ENCODE assay signal across 1 cellular context in genomic region chr5:136963521-136963920, GRCh38.
TF ChIP-seq lines count a peak whose summit lies in the region.

No MANE protein-coding gene starts in this region.

TF ChIP-seq in GM23338, 12 proteins besides CTCF, POLR2A, EP300 and RAD21:
- TF ChIP-seq, protein P1, sequence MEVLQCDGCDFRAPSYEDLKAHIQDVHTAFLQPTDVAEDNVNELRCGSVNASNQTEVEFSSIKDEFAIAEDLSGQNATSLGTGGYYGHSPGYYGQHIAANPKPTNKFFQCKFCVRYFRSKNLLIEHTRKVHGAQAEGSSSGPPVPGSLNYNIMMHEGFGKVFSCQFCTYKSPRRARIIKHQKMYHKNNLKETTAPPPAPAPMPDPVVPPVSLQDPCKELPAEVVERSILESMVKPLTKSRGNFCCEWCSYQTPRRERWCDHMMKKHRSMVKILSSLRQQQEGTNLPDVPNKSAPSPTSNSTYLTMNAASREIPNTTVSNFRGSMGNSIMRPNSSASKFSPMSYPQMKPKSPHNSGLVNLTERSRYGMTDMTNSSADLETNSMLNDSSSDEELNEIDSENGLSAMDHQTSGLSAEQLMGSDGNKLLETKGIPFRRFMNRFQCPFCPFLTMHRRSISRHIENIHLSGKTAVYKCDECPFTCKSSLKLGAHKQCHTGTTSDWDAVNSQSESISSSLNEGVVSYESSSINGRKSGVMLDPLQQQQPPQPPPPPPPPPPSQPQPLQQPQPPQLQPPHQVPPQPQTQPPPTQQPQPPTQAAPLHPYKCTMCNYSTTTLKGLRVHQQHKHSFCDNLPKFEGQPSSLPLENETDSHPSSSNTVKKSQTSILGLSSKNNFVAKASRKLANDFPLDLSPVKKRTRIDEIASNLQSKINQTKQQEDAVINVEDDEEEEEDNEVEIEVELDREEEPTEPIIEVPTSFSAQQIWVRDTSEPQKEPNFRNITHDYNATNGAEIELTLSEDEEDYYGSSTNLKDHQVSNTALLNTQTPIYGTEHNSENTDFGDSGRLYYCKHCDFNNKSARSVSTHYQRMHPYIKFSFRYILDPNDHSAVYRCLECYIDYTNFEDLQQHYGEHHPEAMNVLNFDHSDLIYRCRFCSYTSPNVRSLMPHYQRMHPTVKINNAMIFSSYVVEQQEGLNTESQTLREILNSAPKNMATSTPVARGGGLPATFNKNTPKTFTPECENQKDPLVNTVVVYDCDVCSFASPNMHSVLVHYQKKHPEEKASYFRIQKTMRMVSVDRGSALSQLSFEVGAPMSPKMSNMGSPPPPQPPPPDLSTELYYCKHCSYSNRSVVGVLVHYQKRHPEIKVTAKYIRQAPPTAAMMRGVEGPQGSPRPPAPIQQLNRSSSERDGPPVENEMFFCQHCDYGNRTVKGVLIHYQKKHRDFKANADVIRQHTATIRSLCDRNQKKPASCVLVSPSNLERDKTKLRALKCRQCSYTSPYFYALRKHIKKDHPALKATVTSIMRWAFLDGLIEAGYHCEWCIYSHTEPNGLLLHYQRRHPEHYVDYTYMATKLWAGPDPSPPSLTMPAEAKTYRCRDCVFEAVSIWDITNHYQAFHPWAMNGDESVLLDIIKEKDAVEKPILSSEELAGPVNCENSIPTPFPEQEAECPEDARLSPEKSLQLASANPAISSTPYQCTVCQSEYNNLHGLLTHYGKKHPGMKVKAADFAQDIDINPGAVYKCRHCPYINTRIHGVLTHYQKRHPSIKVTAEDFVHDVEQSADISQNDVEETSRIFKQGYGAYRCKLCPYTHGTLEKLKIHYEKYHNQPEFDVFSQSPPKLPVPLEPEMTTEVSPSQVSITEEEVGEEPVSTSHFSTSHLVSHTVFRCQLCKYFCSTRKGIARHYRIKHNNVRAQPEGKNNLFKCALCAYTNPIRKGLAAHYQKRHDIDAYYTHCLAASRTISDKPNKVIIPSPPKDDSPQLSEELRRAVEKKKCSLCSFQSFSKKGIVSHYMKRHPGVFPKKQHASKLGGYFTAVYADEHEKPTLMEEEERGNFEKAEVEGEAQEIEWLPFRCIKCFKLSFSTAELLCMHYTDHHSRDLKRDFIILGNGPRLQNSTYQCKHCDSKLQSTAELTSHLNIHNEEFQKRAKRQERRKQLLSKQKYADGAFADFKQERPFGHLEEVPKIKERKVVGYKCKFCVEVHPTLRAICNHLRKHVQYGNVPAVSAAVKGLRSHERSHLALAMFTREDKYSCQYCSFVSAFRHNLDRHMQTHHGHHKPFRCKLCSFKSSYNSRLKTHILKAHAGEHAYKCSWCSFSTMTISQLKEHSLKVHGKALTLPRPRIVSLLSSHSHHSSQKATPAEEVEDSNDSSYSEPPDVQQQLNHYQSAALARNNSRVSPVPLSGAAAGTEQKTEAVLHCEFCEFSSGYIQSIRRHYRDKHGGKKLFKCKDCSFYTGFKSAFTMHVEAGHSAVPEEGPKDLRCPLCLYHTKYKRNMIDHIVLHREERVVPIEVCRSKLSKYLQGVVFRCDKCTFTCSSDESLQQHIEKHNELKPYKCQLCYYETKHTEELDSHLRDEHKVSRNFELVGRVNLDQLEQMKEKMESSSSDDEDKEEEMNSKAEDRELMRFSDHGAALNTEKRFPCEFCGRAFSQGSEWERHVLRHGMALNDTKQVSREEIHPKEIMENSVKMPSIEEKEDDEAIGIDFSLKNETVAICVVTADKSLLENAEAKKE (CRISPR knock-in tag; IDR thresholded peaks at IDR 0.05), result no peak
- no peak for TF ChIP-seq ZNF114 (CRISPR knock-in tag; IDR thresholded peaks at IDR 0.05)
- TF ChIP-seq CREB1 (CRISPR knock-in tag; IDR thresholded peaks at IDR 0.05; ENCODE audit: low read depth), result no peak
- TF ChIP-seq POLR2AphosphoS5 (IDR thresholded peaks at IDR 0.05; ENCODE audit: low read depth), result no peak
- TF ChIP-seq ZNF331 (CRISPR knock-in tag; IDR thresholded peaks at IDR 0.05; ENCODE audit: low read depth), result no peak
- TF ChIP-seq EZH2 (IDR thresholded peaks at IDR 0.05; ENCODE audit: low read depth, unreplicated experiment), result no peak
